Comparison of ENCODE assay signal across 18 cellular contexts in genomic region chr12:14514946-14515345, GRCh38. TPM values are rescaled to one million over a fixed set of nuclear protein-coding genes. Genes with fewer than 3 reads are reported as not detected.
DNase-seq lines count a peak whose midpoint lies in the region; ATAC-seq and TF ChIP-seq lines count a peak whose summit lies in the region.
"Had no signal": no experiment of that assay in that cellular context is flagged by ENCODE, and none has a peak within 500 bp of the region (broad histone marks: within the 10 kb centered on the region; RNA-seq: fewer than 3 reads in every experiment).

No MANE protein-coding gene starts in this region.

- H3K4me1 Mint-ChIP-seq in mesothelial cell of epicardium, result peaks cover 15% of the 10 kb centered on the region
- no peaks in the 10 kb centered on the region for H3K4me1 Mint-ChIP-seq in activated CD8-positive, alpha-beta memory T cell treated with anti-CD3 and anti-CD28 coated beads, Interleukin-2, amount 10 ng/mL, durations not matched to agents 7 days and 5 days
- H3K4me1 Mint-ChIP-seq: naive thymus-derived CD4-positive, alpha-beta T cell had no signal

- H3K27me3 Mint-ChIP-seq in mesothelial cell of epicardium (ENCODE audit: low read depth), result no peaks in the 10 kb centered on the region
- no peaks in the 10 kb centered on the region for H3K27me3 Mint-ChIP-seq in activated CD8-positive, alpha-beta memory T cell treated with anti-CD3 and anti-CD28 coated beads, Interleukin-2, amount 10 ng/mL, durations not matched to agents 7 days and 5 days

- no TSS peak for BruUV-seq in A673 (replicated peaks; lab: Mats Ljungman, UMichigan)

- H3K9me3 ChIP-seq in A673 (ENCODE audit: low read depth, low read length, poor library complexity, severe bottlenecking), result no peaks in the 10 kb centered on the region
- no peaks in the 10 kb centered on the region for H3K9me3 ChIP-seq in esophagus squamous epithelium

- CTCF ChIA-PET in A673 (lab: Charles Lee), result interaction anchor here (0.5 to 0.7 kb wide), 2 partner anchors 98 to 261 kb away, joined by 3 to 5 read pairs; no protein-coding TSS in a partner anchor
- CTCF ChIA-PET in RWPE1 (lab: Yijun Ruan, JAX), result interaction anchor here (0.6 to 1.4 kb wide), 6 partner anchors 56 to 257 kb away, joined by 3 to 4 read pairs (median 4); no protein-coding TSS in a partner anchor
- CTCF ChIA-PET in activated CD8-positive, alpha-beta memory T cell treated with anti-CD3 and anti-CD28 coated beads, Interleukin-2, amount 10 ng/mL, durations not matched to agents 7 days and 5 days (lab: Charles Lee), result interaction anchor here (0.8 kb wide), 1 partner anchor 706 kb away, joined by 3 read pairs; the partner anchor contains the start of gene RERG

- WGBS in esophagus squamous epithelium, 2 donors, result 29 to 33% methylated on average over 1 of the region's 1 CpG

- peaks cover 4% of the 10 kb centered on the region for H3K9me3 Mint-ChIP-seq in mesothelial cell of epicardium
- H3K9me3 Mint-ChIP-seq in activated CD8-positive, alpha-beta memory T cell treated with anti-CD3 and anti-CD28 coated beads, Interleukin-2, amount 10 ng/mL, durations not matched to agents 7 days and 5 days (ENCODE audit: low read depth), result peaks cover 2% of the 10 kb centered on the region
- H3K9me3 Mint-ChIP-seq: HFFc6 had no signal

- ATAC-seq in HG02981 (IDR thresholded peaks at IDR 0.05; ENCODE audit: unreplicated experiment) (no peak), HG02610 (IDR thresholded peaks at IDR 0.05; ENCODE audit: unreplicated experiment) (no peak)
- no peak for ATAC-seq in activated CD8-positive, alpha-beta memory T cell treated with anti-CD3 and anti-CD28 coated beads, Interleukin-2, amount 10 ng/mL, durations not matched to agents 7 days and 5 days
- ATAC-seq: activated CD4-positive, CD25-positive, alpha-beta regulatory T cell treated with anti-CD3 and anti-CD28 coated beads, Interleukin-2, amount 50 U/mL, for 24 hours; activated T-cell treated with anti-CD3 and anti-CD28 coated beads, Interleukin-2, amount 50 U/mL, for 4 hours had no signal

- intact Hi-C loops in A673 (cut with micrococcal nuclease; ENCODE audit: unreplicated experiment) (loop anchor here (1.0 to 5.0 kb wide), 4 partner anchors 104 to 323 kb away; no protein-coding TSS in a partner anchor), esophagus squamous epithelium (cut with DNase I) (no loop called here)

- POLR2A ChIA-PET in A673 (lab: Charles Lee; ENCODE audit: low non-redundant PET) (no interaction called here), RWPE1 (lab: Yijun Ruan, JAX; ENCODE audit: low non-redundant PET) (no interaction called here)

- H3K4me1 ChIP-seq in A673 (ENCODE audit: insufficient read depth, low read length, poor library complexity, severe bottlenecking) (peaks cover 13% of the 10 kb centered on the region), esophagus squamous epithelium (peaks cover 0 to 24% (median 6%) of the 10 kb centered on the region in 3 donors)

- no peak for TF ChIP-seq CTCF in A673 (conservative IDR thresholded peaks at IDR 0.05; ENCODE audit: low read depth, low read length)
- TF ChIP-seq CTCF in RWPE1 (conservative IDR thresholded peaks at IDR 0.05; ENCODE audit: low read depth), result no peak
- TF ChIP-seq CTCF in esophagus squamous epithelium (IDR thresholded peaks at IDR 0.05), result no peak
- TF ChIP-seq CTCF in mesothelial cell of epicardium (IDR thresholded peaks at IDR 0.05; ENCODE audit: unreplicated experiment), result no peak

- H3K4me3 Mint-ChIP-seq in mesothelial cell of epicardium, result no peak overlapping the region
- H3K4me3 Mint-ChIP-seq in activated CD8-positive, alpha-beta memory T cell treated with anti-CD3 and anti-CD28 coated beads, Interleukin-2, amount 10 ng/mL, durations not matched to agents 7 days and 5 days, result no peak overlapping the region
- H3K4me3 Mint-ChIP-seq: activated T-cell treated with anti-CD3 and anti-CD28 coated beads, Interleukin-2, amount 50 U/mL, for 4 hours; HFFc6; naive thymus-derived CD4-positive, alpha-beta T cell had no signal

- H3K36me3 Mint-ChIP-seq in mesothelial cell of epicardium, result peaks cover 26% of the 10 kb centered on the region
- no peaks in the 10 kb centered on the region for H3K36me3 Mint-ChIP-seq in activated CD8-positive, alpha-beta memory T cell treated with anti-CD3 and anti-CD28 coated beads, Interleukin-2, amount 10 ng/mL, durations not matched to agents 7 days and 5 days

- DNase-seq in A673 (ENCODE audit: low spot score), result peak; percentile 6
- DNase-seq in RWPE1 (ENCODE audit: low spot score), result peak; percentile 64
- no peak for DNase-seq in esophagus squamous epithelium (lab: John Stamatoyannopoulos, UW)
- no peak for DNase-seq in mesothelial cell of epicardium (ENCODE audit: low spot score in 2 of 2, unreplicated experiment in 2 of 2)
- DNase-seq in activated CD8-positive, alpha-beta memory T cell treated with anti-CD3 and anti-CD28 coated beads, Interleukin-2, amount 10 ng/mL, durations not matched to agents 7 days and 5 days, result no peak
- no peak for DNase-seq in NCI-H526 (lab: John Stamatoyannopoulos, UW)
- DNase-seq: activated CD8-positive, alpha-beta memory T cell treated with anti-CD3 and anti-CD28 coated beads for 24 hours; activated naive CD4-positive, alpha-beta T cell treated with Interleukin-2 at 50 U/mL for 16 hours; activated T-cell treated with anti-CD3 and anti-CD28 coated beads, Interleukin-2, amount 50 U/mL, for 4 hours; amygdala; DND-41; naive thymus-derived CD4-positive, alpha-beta T cell; NCI-H2081 treated with DMSO at 0.1 percent for 48 hours; T-helper 9 cell had no signal

- H3K36me3 ChIP-seq in A673 (ENCODE audit: insufficient read depth, low read length, poor library complexity, severe bottlenecking) (no peaks in the 10 kb centered on the region), esophagus squamous epithelium (peaks cover 0 to 28% (median 0%) of the 10 kb centered on the region in 3 donors)

- H3K27me3 ChIP-seq in A673 (replicated peaks; ENCODE audit: insufficient read depth, low read depth, low read length, poor library complexity) (no peaks in the 10 kb centered on the region), esophagus squamous epithelium (no peaks in the 10 kb centered on the region)

- H3K27ac ChIP-seq in A673 (ENCODE audit: low read depth, low read length, poor library complexity, severe bottlenecking) (no peak overlapping the region), RWPE1 (no peak overlapping the region), esophagus squamous epithelium (peak overlapping the region in 3 of 4 donors; percentile 76 to 84 (median 77))

- H3K4me3 ChIP-seq in A673 (ENCODE audit: low read depth, low read length, poor library complexity, severe bottlenecking) (no peak overlapping the region), esophagus squamous epithelium (no peak overlapping the region)

- H3K27ac Mint-ChIP-seq in mesothelial cell of epicardium, result peak overlapping the region; percentile 73
- H3K27ac Mint-ChIP-seq in activated CD8-positive, alpha-beta memory T cell treated with anti-CD3 and anti-CD28 coated beads, Interleukin-2, amount 10 ng/mL, durations not matched to agents 7 days and 5 days, result no peak overlapping the region
- H3K27ac Mint-ChIP-seq: HFFc6; naive thymus-derived CD4-positive, alpha-beta T cell had no signal

- no peak for TF ChIP-seq POLR2A in esophagus squamous epithelium (IDR thresholded peaks at IDR 0.05)

RNA-seq across cellular contexts. Expression of gene PLBD1, which starts 52.7 kb away (rescaled TPM):
- total RNA-seq in A673 (2021), result not detected in 2 replicates
- total RNA-seq in esophagus squamous epithelium, result 10 to 100 TPM; 32.4 to 71.8 (median 56.5) TPM
- 41.3 to 48.1 TPM (median 43.8 TPM) in 3 replicates for total RNA-seq in mesothelial cell of epicardium
- not detected for total RNA-seq in activated CD8-positive, alpha-beta memory T cell treated with anti-CD3 and anti-CD28 coated beads, Interleukin-2, amount 10 ng/mL, durations not matched to agents 7 days and 5 days
- total RNA-seq: HFFc6 had no signal

Comparison
In these comparisons a context has a peak if more than half of its experiments do, and no peak if none do; other contexts are left out.
1. DNase-seq: peak in A673 (single experiment) and RWPE1 (single experiment); none in esophagus squamous epithelium (single experiment), mesothelial cell of epicardium (0 of 2), activated CD8-positive, alpha-beta memory T cell treated with anti-CD3 and anti-CD28 coated beads, Interleukin-2, amount 10 ng/mL, durations not matched to agents 7 days and 5 days (single experiment) and NCI-H526 (0 of 2).
2. H3K27ac ChIP-seq: peak in esophagus squamous epithelium (3 of 4); none in A673 (single experiment) and RWPE1 (single experiment).
3. RNA of gene PLBD1, which starts 52.7 kb away (total RNA-seq): 32.4 to 71.8 TPM in esophagus squamous epithelium and 41.3 to 48.1 TPM in mesothelial cell of epicardium; not detected in A673 and not detected in activated CD8-positive, alpha-beta memory T cell treated with anti-CD3 and anti-CD28 coated beads, Interleukin-2, amount 10 ng/mL, durations not matched to agents 7 days and 5 days; every median in the first group is over 10 times any median in the second.